Comparison of ENCODE assay signal across 24 cellular contexts in genomic region chr6:143772110-143772509, GRCh38.
DNase-seq lines count a peak whose midpoint lies in the region; ATAC-seq and TF ChIP-seq lines count a peak whose summit lies in the region.
"Had no signal": no experiment of that assay in that cellular context is flagged by ENCODE, and none has a peak within 500 bp of the region (broad histone marks: within the 10 kb centered on the region; RNA-seq: fewer than 3 reads in every experiment).

No MANE protein-coding gene starts in this region.

- ATAC-seq in WTC11: no peak
- peak in 7 of 8 donors; percentile 20 to 63 (median 42) for ATAC-seq in heart right ventricle
- ATAC-seq: gastrocnemius medialis; lower lobe of right lung; naive thymus-derived CD8-positive, alpha-beta T cell had no signal

- peak overlapping the region in 7 of 10 donors; percentile 15 to 57 (median 36) for H3K27ac ChIP-seq in heart right ventricle
- H3K27ac ChIP-seq: lower lobe of right lung, SK-N-MC had no signal

- H3K4me1 ChIP-seq in heart right ventricle: peaks cover 8 to 44% (median 31%) of the 10 kb centered on the region in 9 donors

- H3K27me3 Mint-ChIP-seq in WTC11 (ENCODE audit: low read depth): no peaks in the 10 kb centered on the region
- no peaks in the 10 kb centered on the region for H3K27me3 Mint-ChIP-seq in neural crest cell (ENCODE audit: low read depth)
- H3K27me3 Mint-ChIP-seq: CD8-positive, alpha-beta memory T cell; naive thymus-derived CD8-positive, alpha-beta T cell had no signal

- H3K4me1 Mint-ChIP-seq in WTC11: peaks cover 7% of the 10 kb centered on the region; the same call in 1 of the 2 replicates
- no peaks in the 10 kb centered on the region for H3K4me1 Mint-ChIP-seq in neural crest cell
- H3K4me1 Mint-ChIP-seq: CD8-positive, alpha-beta memory T cell; naive thymus-derived CD8-positive, alpha-beta T cell had no signal

- no peak overlapping the region for H3K4me3 Mint-ChIP-seq in WTC11
- no peak overlapping the region for H3K4me3 Mint-ChIP-seq in neural crest cell
- H3K4me3 Mint-ChIP-seq: CD8-positive, alpha-beta memory T cell; naive thymus-derived CD8-positive, alpha-beta T cell had no signal

- TF ChIP-seq CTCF in WTC11 (IDR thresholded peaks at IDR 0.05) (no peak), heart right ventricle (IDR thresholded peaks at IDR 0.05) (no peak), neural crest cell (conservative IDR thresholded peaks at IDR 0.05) (no peak)

- H3K9me3 ChIP-seq in heart right ventricle: no peaks in the 10 kb centered on the region
- H3K9me3 ChIP-seq: gastrocnemius medialis, lower lobe of right lung had no signal

- H3K36me3 ChIP-seq in heart right ventricle: peaks cover 0 to 76% (median 36%) of the 10 kb centered on the region in 9 donors

- H3K4me3 ChIP-seq in heart right ventricle: no peak overlapping the region
- H3K4me3 ChIP-seq: gastrocnemius medialis, lower lobe of right lung, SK-N-MC had no signal

- peaks cover 54% of the 10 kb centered on the region for H3K36me3 Mint-ChIP-seq in WTC11
- H3K36me3 Mint-ChIP-seq in neural crest cell (ENCODE audit: low read depth): peaks cover 6% of the 10 kb centered on the region

- CTCF ChIA-PET in WTC11 (lab: Charles Lee): interaction anchor here (0.8 kb wide), 1 partner anchor 197 kb away, joined by 3 read pairs; no protein-coding TSS in a partner anchor

- POLR2A ChIA-PET in WTC11 (lab: Charles Lee): interaction anchor here (0.6 kb wide), 1 partner anchor 260 kb away, joined by 5 read pairs; no protein-coding TSS in a partner anchor

- no peaks in the 10 kb centered on the region for H3K27me3 ChIP-seq in heart right ventricle
- H3K27me3 ChIP-seq: gastrocnemius medialis had no signal

- no peaks in the 10 kb centered on the region for H3K9me3 Mint-ChIP-seq in WTC11
- no peaks in the 10 kb centered on the region for H3K9me3 Mint-ChIP-seq in neural crest cell
- H3K9me3 Mint-ChIP-seq: CD8-positive, alpha-beta memory T cell; naive thymus-derived CD8-positive, alpha-beta T cell had no signal

- WGBS in heart right ventricle, 2 donors: 77 to 82% methylated on average over 8 of the region's 8 CpGs

- peak; percentile 47 for DNase-seq in AG08395 (ENCODE audit: low spot score)
- DNase-seq in WTC11 (ENCODE audit: low spot score): no peak
- no peak for DNase-seq in heart right ventricle
- no peak for DNase-seq in neural crest cell (ENCODE audit: low read depth, low spot score)
- no peak for DNase-seq in effector CD8-positive, alpha-beta T cell (lab: John Stamatoyannopoulos, UW)
- no peak for DNase-seq in NCI-H524 treated with DMSO at 0.1 percent for 48 hours (lab: John Stamatoyannopoulos, UW)
- DNase-seq in kidney glomerular epithelial cell (lab: John Stamatoyannopoulos, UW): no peak
- DNase-seq in NCI-H345 treated with DMSO at 0.1 percent for 48 hours (lab: John Stamatoyannopoulos, UW; ENCODE audit: unreplicated experiment): no peak
- DNase-seq: ACHN; activated CD4-positive, CD25-positive, alpha-beta regulatory T cell treated with anti-CD3 and anti-CD28 coated beads, Interleukin-2, amount 50 U/mL, for 72 hours; activated gamma-delta T cell treated with Interleukin-2 at 50 U/mL for 16 hours; aorta; CD8-positive, alpha-beta memory T cell; DMS79; gastrocnemius medialis; lower lobe of right lung; naive thymus-derived CD8-positive, alpha-beta T cell; NCI-H1417; NCI-H2171 treated with DMSO at 0.1 percent for 48 hours; NCI-H774; posterior cingulate gyrus; T-helper 9 cell; trophoblast cell had no signal

- H3K27ac Mint-ChIP-seq in WTC11 (peak overlapping the region; percentile 64; the same call in 1 of the 2 replicates), neural crest cell (ENCODE audit: unreplicated experiment) (peak overlapping the region; percentile 21)
- H3K27ac Mint-ChIP-seq: naive thymus-derived CD8-positive, alpha-beta T cell had no signal

- intact Hi-C loops in heart right ventricle (cut with DNase I): loop anchor here in 1 of 10 donors (10.0 kb wide), 1 partner anchor 187 kb away; no protein-coding TSS in a partner anchor

TF ChIP-seq in WTC11, 78 proteins besides CTCF, POLR2A, EP300 and RAD21 (continues in another document):
- TF ChIP-seq STAT6 (CRISPR knock-in tag; conservative IDR thresholded peaks at IDR 0.05; ENCODE audit: low read depth): no peak
- TF ChIP-seq, protein P1, sequence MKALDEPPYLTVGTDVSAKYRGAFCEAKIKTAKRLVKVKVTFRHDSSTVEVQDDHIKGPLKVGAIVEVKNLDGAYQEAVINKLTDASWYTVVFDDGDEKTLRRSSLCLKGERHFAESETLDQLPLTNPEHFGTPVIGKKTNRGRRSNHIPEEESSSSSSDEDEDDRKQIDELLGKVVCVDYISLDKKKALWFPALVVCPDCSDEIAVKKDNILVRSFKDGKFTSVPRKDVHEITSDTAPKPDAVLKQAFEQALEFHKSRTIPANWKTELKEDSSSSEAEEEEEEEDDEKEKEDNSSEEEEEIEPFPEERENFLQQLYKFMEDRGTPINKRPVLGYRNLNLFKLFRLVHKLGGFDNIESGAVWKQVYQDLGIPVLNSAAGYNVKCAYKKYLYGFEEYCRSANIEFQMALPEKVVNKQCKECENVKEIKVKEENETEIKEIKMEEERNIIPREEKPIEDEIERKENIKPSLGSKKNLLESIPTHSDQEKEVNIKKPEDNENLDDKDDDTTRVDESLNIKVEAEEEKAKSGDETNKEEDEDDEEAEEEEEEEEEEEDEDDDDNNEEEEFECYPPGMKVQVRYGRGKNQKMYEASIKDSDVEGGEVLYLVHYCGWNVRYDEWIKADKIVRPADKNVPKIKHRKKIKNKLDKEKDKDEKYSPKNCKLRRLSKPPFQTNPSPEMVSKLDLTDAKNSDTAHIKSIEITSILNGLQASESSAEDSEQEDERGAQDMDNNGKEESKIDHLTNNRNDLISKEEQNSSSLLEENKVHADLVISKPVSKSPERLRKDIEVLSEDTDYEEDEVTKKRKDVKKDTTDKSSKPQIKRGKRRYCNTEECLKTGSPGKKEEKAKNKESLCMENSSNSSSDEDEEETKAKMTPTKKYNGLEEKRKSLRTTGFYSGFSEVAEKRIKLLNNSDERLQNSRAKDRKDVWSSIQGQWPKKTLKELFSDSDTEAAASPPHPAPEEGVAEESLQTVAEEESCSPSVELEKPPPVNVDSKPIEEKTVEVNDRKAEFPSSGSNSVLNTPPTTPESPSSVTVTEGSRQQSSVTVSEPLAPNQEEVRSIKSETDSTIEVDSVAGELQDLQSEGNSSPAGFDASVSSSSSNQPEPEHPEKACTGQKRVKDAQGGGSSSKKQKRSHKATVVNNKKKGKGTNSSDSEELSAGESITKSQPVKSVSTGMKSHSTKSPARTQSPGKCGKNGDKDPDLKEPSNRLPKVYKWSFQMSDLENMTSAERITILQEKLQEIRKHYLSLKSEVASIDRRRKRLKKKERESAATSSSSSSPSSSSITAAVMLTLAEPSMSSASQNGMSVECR (CRISPR knock-in tag; IDR thresholded peaks at IDR 0.05; ENCODE audit: borderline replicate concordance): no peak
- TF ChIP-seq OVOL2 (CRISPR knock-in tag; IDR thresholded peaks at IDR 0.05; ENCODE audit: borderline replicate concordance): no peak
- TF ChIP-seq ZNF512 (CRISPR knock-in tag; IDR thresholded peaks at IDR 0.05; ENCODE audit: borderline replicate concordance): no peak
- no peak for TF ChIP-seq SMAD4 (CRISPR knock-in tag; IDR thresholded peaks at IDR 0.05)
